21 cellular contexts compared by ENCODE assay signal in genomic region chr5:111320953-111321352, GRCh38.
A peak's percentile ranks its signal among the peaks of the same experiment; 100 is the strongest.
DNase-seq lines count a peak whose midpoint lies in the region; ATAC-seq, FAIRE-seq and TF ChIP-seq lines count a peak whose summit lies in the region.
"Had no signal": no experiment of that assay in that cellular context is flagged by ENCODE, and none has a peak within 500 bp of the region (broad histone marks: within the 10 kb centered on the region; RNA-seq: fewer than 3 reads in every experiment).

No MANE protein-coding gene starts in this region.

- no peak overlapping the region for H4K12ac ChIP-seq in trophoblast cell (ENCODE audit: low read depth, low read length)

- no peak overlapping the region for H4K91ac ChIP-seq in trophoblast cell (ENCODE audit: low read depth, low read length)

- H4K8ac ChIP-seq in trophoblast cell (ENCODE audit: low read depth, low read length), result no peak overlapping the region

- no peak overlapping the region for H3K27ac ChIP-seq in CD4-positive, alpha-beta T cell (ENCODE audit: low read depth, low read length)
- H3K27ac ChIP-seq in trophoblast cell (ENCODE audit: low read depth, low read length), result no peak overlapping the region
- H3K27ac ChIP-seq: PC-9, RWPE1 had no signal

- no peak overlapping the region for H3K4me3 ChIP-seq in trophoblast cell (ENCODE audit: low read depth, low read length)
- H3K4me3 ChIP-seq: PC-9 had no signal

- POLR2A ChIA-PET in CD4-positive, alpha-beta T cell (lab: Charles Lee), result interaction anchor here (0.9 kb wide), 1 partner anchor 9 kb away, joined by 3 read pairs; no protein-coding TSS in a partner anchor
- POLR2A ChIA-PET in T-cell (lab: Charles Lee), result no interaction called here
- POLR2A ChIA-PET in activated naive CD8-positive, alpha-beta T cell treated with anti-CD3 and anti-CD28 coated beads, Interleukin-2, amount 10 ng/mL, durations not matched to agents 7 days and 5 days (lab: Charles Lee), result interaction anchor here (1.2 kb wide), 1 partner anchor 191 kb away, joined by 5 read pairs; the partner anchor contains the start of gene STARD4

- H2BK5ac ChIP-seq in trophoblast cell (ENCODE audit: low read depth, low read length, poor library complexity), result no peak overlapping the region

- no peak overlapping the region for H2BK12ac ChIP-seq in trophoblast cell (ENCODE audit: low read length)

- H3K27ac Mint-ChIP-seq in CD4-positive, alpha-beta T cell, result peak overlapping the region; percentile 38
- peak overlapping the region; percentile 23 to 66 for H3K27ac Mint-ChIP-seq in T-cell
- peak overlapping the region; percentile 22 for H3K27ac Mint-ChIP-seq in activated naive CD8-positive, alpha-beta T cell treated with anti-CD3 and anti-CD28 coated beads, Interleukin-2, amount 10 ng/mL, durations not matched to agents 7 days and 5 days
- H3K27ac Mint-ChIP-seq: CD14-positive monocyte had no signal

- H3K14ac ChIP-seq in trophoblast cell (ENCODE audit: low read length), result no peak overlapping the region

- no peak for FAIRE-seq in frontal cortex (lab: Jason Lieb, UNC)
- FAIRE-seq: H1, HepG2 had no signal

- H2AFZ ChIP-seq in trophoblast cell (ENCODE audit: insufficient read depth, low read length, poor library complexity), result no peak overlapping the region
- H2AFZ ChIP-seq: PC-9 had no signal

- H2BK120ac ChIP-seq in trophoblast cell (ENCODE audit: insufficient read depth, low read length, poor library complexity), result no peak overlapping the region

- H2AK5ac ChIP-seq in trophoblast cell (ENCODE audit: low read length), result no peak overlapping the region

- no peaks in the 10 kb centered on the region for H3K27me3 ChIP-seq in CD4-positive, alpha-beta T cell (ENCODE audit: control insufficient read depth, insufficient read depth, low read length)
- H3K27me3 ChIP-seq in trophoblast cell (ENCODE audit: insufficient read depth, low read length), result no peaks in the 10 kb centered on the region

- H3K9me3 ChIP-seq in CD4-positive, alpha-beta T cell (ENCODE audit: control insufficient read depth, low read length), result peaks cover 7% of the 10 kb centered on the region
- H3K9me3 ChIP-seq in trophoblast cell (ENCODE audit: insufficient read depth, low read depth, low read length), result no peaks in the 10 kb centered on the region

- no peak overlapping the region for H3K4ac ChIP-seq in trophoblast cell (ENCODE audit: low read depth, low read length)

- CTCF ChIA-PET in CD4-positive, alpha-beta T cell (lab: Charles Lee), result interaction anchor here (1.3 to 1.4 kb wide), 2 partner anchors 10 to 12 kb away, joined by 3 to 4 read pairs; no protein-coding TSS in a partner anchor
- CTCF ChIA-PET in T-cell (lab: Charles Lee), result no interaction called here

- H3K27me3 Mint-ChIP-seq in CD4-positive, alpha-beta T cell, result no peaks in the 10 kb centered on the region
- no peaks in the 10 kb centered on the region for H3K27me3 Mint-ChIP-seq in T-cell
- no peaks in the 10 kb centered on the region for H3K27me3 Mint-ChIP-seq in activated naive CD8-positive, alpha-beta T cell treated with anti-CD3 and anti-CD28 coated beads, Interleukin-2, amount 10 ng/mL, durations not matched to agents 7 days and 5 days

- no peaks in the 10 kb centered on the region for H3K79me2 ChIP-seq in trophoblast cell (ENCODE audit: control insufficient read depth, insufficient read depth, low read length, poor library complexity)

- no peak overlapping the region for H3K18ac ChIP-seq in trophoblast cell (ENCODE audit: low read length)

- H3K9ac ChIP-seq in trophoblast cell (ENCODE audit: low read length), result no peak overlapping the region

- peak overlapping the region; percentile 4 for H3K4me3 Mint-ChIP-seq in CD4-positive, alpha-beta T cell
- H3K4me3 Mint-ChIP-seq in T-cell, result no peak overlapping the region
- H3K4me3 Mint-ChIP-seq in activated naive CD8-positive, alpha-beta T cell treated with anti-CD3 and anti-CD28 coated beads, Interleukin-2, amount 10 ng/mL, durations not matched to agents 7 days and 5 days, result peak overlapping the region; percentile 6
- H3K4me3 Mint-ChIP-seq: CD14-positive monocyte had no signal

- peak; percentile 32 for ATAC-seq in CD4-positive, alpha-beta T cell (ENCODE audit: poor library complexity)
- peak in 3 of 4 experiments; percentile 44 to 54 (median 46) for ATAC-seq in T-cell (replicated peaks in 1 of 4)
- peak; percentile 86 for ATAC-seq in activated naive CD8-positive, alpha-beta T cell treated with anti-CD3 and anti-CD28 coated beads, Interleukin-2, amount 10 ng/mL, durations not matched to agents 7 days and 5 days (ENCODE audit: low read depth)
- ATAC-seq: HepG2 had no signal

- no peaks in the 10 kb centered on the region for H3K79me1 ChIP-seq in trophoblast cell (ENCODE audit: low read length)

- intact Hi-C loops in CD4-positive, alpha-beta T cell (cut with DNase I, micrococcal nuclease), result no loop called here

- H3K4me1 ChIP-seq in trophoblast cell (ENCODE audit: control insufficient read depth in 1 of 2, insufficient read depth in 2 of 2, low read length in 2 of 2), result no peaks in the 10 kb centered on the region

- H3K23ac ChIP-seq in trophoblast cell (ENCODE audit: low read length), result no peak overlapping the region

- TF ChIP-seq CTCF in CD4-positive, alpha-beta T cell (IDR thresholded peaks at IDR 0.05), result no peak

- H3K36me3 Mint-ChIP-seq in CD4-positive, alpha-beta T cell (ENCODE audit: low read depth), result peaks cover 83% of the 10 kb centered on the region
- H3K36me3 Mint-ChIP-seq in T-cell, result peaks cover 50% of the 10 kb centered on the region
- H3K36me3 Mint-ChIP-seq in activated naive CD8-positive, alpha-beta T cell treated with anti-CD3 and anti-CD28 coated beads, Interleukin-2, amount 10 ng/mL, durations not matched to agents 7 days and 5 days, result peaks cover 38% of the 10 kb centered on the region
- H3K36me3 Mint-ChIP-seq: CD14-positive monocyte had no signal

- WGBS in trophoblast cell (ENCODE audit: extremely low coverage, insufficient coverage, insufficient read length), result no CpG with 5 or more reads among the region's 1 CpG

- peaks cover 15% of the 10 kb centered on the region for H3K9me3 Mint-ChIP-seq in CD4-positive, alpha-beta T cell
- peaks cover 7 to 25% (median 17%) of the 10 kb centered on the region in 3 donors for H3K9me3 Mint-ChIP-seq in T-cell
- peaks cover 16% of the 10 kb centered on the region for H3K9me3 Mint-ChIP-seq in activated naive CD8-positive, alpha-beta T cell treated with anti-CD3 and anti-CD28 coated beads, Interleukin-2, amount 10 ng/mL, durations not matched to agents 7 days and 5 days

- DNase-seq in NCI-H146 (lab: John Stamatoyannopoulos, UW) (peak; percentile 15), NCI-H146 treated with DMSO at 0.1 percent for 48 hours (lab: John Stamatoyannopoulos, UW; ENCODE audit: unreplicated experiment) (no peak), T-cell (no peak), foreskin melanocyte (no peak), trophoblast cell (no peak), frontal cortex (ENCODE audit: low spot score in 2 of 2) (no peak)
- DNase-seq in CD4-positive, alpha-beta T cell, result no peak
- no peak for DNase-seq in activated naive CD8-positive, alpha-beta T cell treated with anti-CD3 and anti-CD28 coated beads, Interleukin-2, amount 10 ng/mL, durations not matched to agents 7 days and 5 days
- DNase-seq: 8988T, Calu3, KBM-7, NCI-H1105 treated with DMSO at 0.1 percent for 48 hours, NCI-H187, NCI-H226, NCI-H524 treated with DMSO at 0.1 percent for 48 hours, PC-9, SIG-M5 had no signal

- H3K4me1 Mint-ChIP-seq in CD4-positive, alpha-beta T cell (ENCODE audit: low read depth), result peaks cover 59% of the 10 kb centered on the region
- peaks cover 52 to 60% (median 58%) of the 10 kb centered on the region in 3 donors for H3K4me1 Mint-ChIP-seq in T-cell
- H3K4me1 Mint-ChIP-seq in activated naive CD8-positive, alpha-beta T cell treated with anti-CD3 and anti-CD28 coated beads, Interleukin-2, amount 10 ng/mL, durations not matched to agents 7 days and 5 days, result peaks cover 24% of the 10 kb centered on the region
- H3K4me1 Mint-ChIP-seq: CD14-positive monocyte had no signal

- no peak overlapping the region for H3K4me2 ChIP-seq in trophoblast cell (ENCODE audit: low read length)
- H3K4me2 ChIP-seq: PC-9 had no signal

- H3K36me3 ChIP-seq in trophoblast cell (ENCODE audit: control insufficient read depth in 1 of 2, insufficient read depth in 2 of 2, low read length in 2 of 2), result no peaks in the 10 kb centered on the region

Comparison
In these comparisons a context has a peak if more than half of its experiments do, and no peak if none do; other contexts are left out.
1. ATAC-seq: peak in every context shown above with its lines; median percentile 86 in activated naive CD8-positive, alpha-beta T cell treated with anti-CD3 and anti-CD28 coated beads, Interleukin-2, amount 10 ng/mL, durations not matched to agents 7 days and 5 days; 46 in T-cell; 32 in CD4-positive, alpha-beta T cell.
2. H3K4me3 Mint-ChIP-seq: peak in CD4-positive, alpha-beta T cell (single experiment) and activated naive CD8-positive, alpha-beta T cell treated with anti-CD3 and anti-CD28 coated beads, Interleukin-2, amount 10 ng/mL, durations not matched to agents 7 days and 5 days (single experiment); none in T-cell (0 of 3).
3. POLR2A ChIA-PET loops: an anchor here in CD4-positive, alpha-beta T cell (0.9 kb wide) and activated naive CD8-positive, alpha-beta T cell treated with anti-CD3 and anti-CD28 coated beads, Interleukin-2, amount 10 ng/mL, durations not matched to agents 7 days and 5 days (1.2 kb wide); none called in T-cell.
4. Peak in every context shown above with its lines, with median percentiles within 50 percentile points of each other: H3K27ac Mint-ChIP-seq.